Comparison of ENCODE assay signal across 23 cellular contexts in genomic region chr7:108618056-108618455, GRCh38.
"Had no signal": no experiment of that assay in that cellular context is flagged by ENCODE, and none has a peak within 500 bp of the region (broad histone marks: within the 10 kb centered on the region; RNA-seq: fewer than 3 reads in every experiment).

No MANE protein-coding gene starts in this region.

- DNase-seq: activated CD4-positive, alpha-beta T cell treated with anti-CD3 and anti-CD28 coated beads for 1 hour; activated CD4-positive, alpha-beta T cell treated with anti-CD3 and anti-CD28 coated beads, Interleukin-2, amount 50 U/mL, for 1 hour; activated CD8-positive, alpha-beta T cell treated with anti-CD3 and anti-CD28 coated beads, Interleukin-2, amount 10 ng/mL, durations not matched to agents 7 days and 5 days; activated gamma-delta T cell; aorta; caudate nucleus; effector CD4-positive, alpha-beta T cell; heart right ventricle; islet precursor cell; left cardiac atrium; ovary; spleen; stimulated activated CD4-positive, alpha-beta T cell treated with anti-CD3 and anti-CD28 coated beads, Interleukin-4, amount 100 ng/mL, for 1 hour; stimulated activated naive CD4-positive, alpha-beta T cell treated with Interleukin-2 at 50 U/mL for 16 hours; substantia nigra; thyroid gland; WERI-Rb-1 had no signal

- H3K9me3 ChIP-seq: heart right ventricle, neutrophil, ovary, prostate gland, right atrium auricular region, spleen, thyroid gland had no signal

- FAIRE-seq: endometrium, TTC549, urothelium cell line had no signal

- H3K4me3 ChIP-seq: heart right ventricle, ovary, prostate gland, right atrium auricular region, spleen, thyroid gland had no signal

- H3K27ac ChIP-seq: neutrophil, ovary, prostate gland, right atrium auricular region, spleen, thyroid gland, WERI-Rb-1 had no signal

- H3K36me3 ChIP-seq: heart right ventricle, neutrophil, ovary, prostate gland, right atrium auricular region, spleen, thyroid gland, WERI-Rb-1 had no signal

- ATAC-seq: activated CD8-positive, alpha-beta T cell treated with anti-CD3 and anti-CD28 coated beads, Interleukin-2, amount 10 ng/mL, durations not matched to agents 7 days and 5 days; heart right ventricle; left cardiac atrium had no signal

- H3K4me1 ChIP-seq: prostate gland, right atrium auricular region, spleen, thyroid gland had no signal

- H3K27me3 ChIP-seq: heart right ventricle, neutrophil, ovary, right atrium auricular region, spleen, thyroid gland had no signal
